Comparison of ENCODE assay signal across 1 cellular context in genomic region chr19:15436012-15436825, GRCh38.
TF ChIP-seq lines count a peak whose summit lies in the region.

No MANE protein-coding gene starts in this region.

TF ChIP-seq in GM23338, 12 proteins besides CTCF, POLR2A, EP300 and RAD21:
- TF ChIP-seq ZNF462 (CRISPR knock-in tag; IDR thresholded peaks at IDR 0.05) (no peak), ZNF331 (CRISPR knock-in tag; IDR thresholded peaks at IDR 0.05; ENCODE audit: low read depth) (no peak), ETS1 (IDR thresholded peaks at IDR 0.05) (no peak), POLR2AphosphoS5 (IDR thresholded peaks at IDR 0.05; ENCODE audit: low read depth) (no peak), JUNB (IDR thresholded peaks at IDR 0.05; ENCODE audit: unreplicated experiment) (no peak), ZNF114 (CRISPR knock-in tag; IDR thresholded peaks at IDR 0.05) (no peak), EZH2 (IDR thresholded peaks at IDR 0.05; ENCODE audit: low read depth, unreplicated experiment) (no peak), NANOG (IDR thresholded peaks at IDR 0.05; ENCODE audit: borderline replicate concordance) (no peak), EZH2phosphoT487 (IDR thresholded peaks at IDR 0.05; ENCODE audit: unreplicated experiment) (no peak)
TF ChIP-seq in GM23338: peak in this region for 0.
